ENCODE assay signal across 8 cellular contexts in the genomic region with DNA sequence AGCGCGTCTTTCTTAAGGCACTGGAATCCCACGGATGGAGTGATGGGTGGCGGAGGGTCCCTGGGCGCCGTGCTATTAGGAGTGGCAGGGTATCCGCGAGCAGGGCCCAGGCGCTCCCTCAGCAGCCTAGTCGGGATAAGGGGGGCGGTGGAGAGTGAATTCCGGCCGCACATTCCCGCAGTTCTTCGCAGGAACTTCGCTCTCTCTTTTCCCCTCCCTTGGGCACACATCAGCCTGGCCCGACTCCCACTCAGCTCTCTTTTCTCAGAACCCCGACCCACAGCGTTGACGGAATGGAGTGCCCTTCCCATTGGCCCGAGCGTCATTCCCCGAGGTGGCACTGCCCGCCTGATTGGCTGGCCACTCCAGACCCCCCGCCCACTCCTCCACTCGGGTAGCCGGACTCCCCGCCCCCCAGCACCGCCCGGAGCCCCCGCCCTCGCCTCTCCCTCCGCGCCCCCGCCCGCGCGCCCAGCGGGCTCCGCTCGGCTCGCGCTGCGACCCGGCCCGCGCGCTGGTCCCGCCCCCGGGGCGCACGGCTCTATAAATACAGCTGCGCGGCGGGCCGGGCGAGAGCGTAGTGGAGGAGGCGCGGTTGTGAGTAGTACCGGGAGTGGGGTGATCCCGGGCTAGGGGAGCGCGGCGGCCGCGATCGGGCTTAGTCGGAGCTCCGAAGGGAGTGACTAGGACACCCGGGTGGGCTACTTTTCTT. TPM values are rescaled to one million over a fixed set of nuclear protein-coding genes. Genes with fewer than 3 reads are reported as not detected.
DNase-seq lines count a peak whose midpoint lies in the region; ATAC-seq and TF ChIP-seq lines count a peak whose summit lies in the region.

A gene with protein sequence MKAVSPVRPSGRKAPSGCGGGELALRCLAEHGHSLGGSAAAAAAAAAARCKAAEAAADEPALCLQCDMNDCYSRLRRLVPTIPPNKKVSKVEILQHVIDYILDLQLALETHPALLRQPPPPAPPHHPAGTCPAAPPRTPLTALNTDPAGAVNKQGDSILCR (plus strand): TSS at position 572 of the 712 bp plus-strand sequence. CDS start 385 bp downstream, outside the sequence.

- DNase-seq in A172 (ENCODE audit: low spot score): peak; percentile 61
- DNase-seq in H9: peak; percentile 97
- peak; percentile 95 for DNase-seq in T1000 (lab: John Stamatoyannopoulos, UW)
- peak; percentile 94 for DNase-seq in foreskin melanocyte
- peak; percentile 98 for DNase-seq in nephron progenitor cell
- DNase-seq in KBM-7: no peak
- no peak for DNase-seq in CD4-positive, alpha-beta T cell

- no CpG with 5 or more reads among the region's 71 CpGs for WGBS in H9 (ENCODE audit: extremely low coverage, insufficient read length, low lambda C conversion rate)

- H3K27me3 Mint-ChIP-seq in H9 (ENCODE audit: low read depth): peaks cover 22% of the 10 kb centered on the region
- peaks cover 5% of the 10 kb centered on the region for H3K27me3 Mint-ChIP-seq in nephron progenitor cell (ENCODE audit: low read depth, poor library complexity)
- H3K27me3 Mint-ChIP-seq in CD4-positive, alpha-beta T cell: peaks cover 79% of the 10 kb centered on the region

- in situ Hi-C loops in KBM-7 (cut with MboI; ENCODE audit: low pct_unique_long_range_greater_than_20kb, low sequenced_read_pairs): no loop called here

- H3K4ac ChIP-seq in H9 (ENCODE audit: low read depth, low read length): no peak within 1 kb of the TSS

- no peak within 1 kb of the TSS for H4K91ac ChIP-seq in H9 (ENCODE audit: insufficient read length, low read depth, low read length)

- no peak within 1 kb of the TSS for H2BK12ac ChIP-seq in H9 (ENCODE audit: insufficient read length, low read depth, low read length)

- no peak within 1 kb of the TSS for H3K56ac ChIP-seq in H9 (ENCODE audit: insufficient read length, low read depth, low read length)

- peaks cover 2% of the 10 kb centered on the region; the same call in 1 of the 2 replicates for H3K27me3 ChIP-seq in H9 (ENCODE audit: insufficient read depth, low read length)
- H3K27me3 ChIP-seq in CD4-positive, alpha-beta T cell (ENCODE audit: control insufficient read depth, insufficient read depth, low read length): peaks cover 36% of the 10 kb centered on the region

- H4K5ac ChIP-seq in H9 (ENCODE audit: insufficient read length, low read depth, low read length): no peak within 1 kb of the TSS

- no peak within 1 kb of the TSS for H3K27ac ChIP-seq in H9 (ENCODE audit: insufficient read length, low read depth, low read length)
- no peak within 1 kb of the TSS for H3K27ac ChIP-seq in CD4-positive, alpha-beta T cell (ENCODE audit: low read depth, low read length)

- no peaks in the 10 kb centered on the region for H4K20me1 ChIP-seq in H9 (ENCODE audit: control insufficient read depth, insufficient read depth, insufficient read length)

- H3K4me1 ChIP-seq in H9 (ENCODE audit: insufficient read depth, low read length): peaks cover 2% of the 10 kb centered on the region; the same call in 1 of the 2 replicates

- H3K4me2 ChIP-seq in H9 (ENCODE audit: insufficient read depth, insufficient read length, low read length): peak within 1 kb of the TSS; percentile 71

- peak within 1 kb of the TSS; percentile 20 for H3K18ac ChIP-seq in H9 (ENCODE audit: insufficient read length, low read depth, low read length)

- no peak within 1 kb of the TSS for H3T11ph ChIP-seq in H9 (ENCODE audit: low read length)

- H3K27ac Mint-ChIP-seq in H9 (peak within 1 kb of the TSS; percentile 86 to 96 (median 88); a peak in 5 of 7 replicates), nephron progenitor cell (peak within 1 kb of the TSS; percentile 98)
- no peak within 1 kb of the TSS for H3K27ac Mint-ChIP-seq in CD4-positive, alpha-beta T cell

- H3K9me3 ChIP-seq in H9 (ENCODE audit: control insufficient read depth, low read depth, low read length): no peaks in the 10 kb centered on the region
- H3K9me3 ChIP-seq in CD4-positive, alpha-beta T cell (ENCODE audit: control insufficient read depth, low read length): no peaks in the 10 kb centered on the region

- CTCF ChIA-PET in CD4-positive, alpha-beta T cell (lab: Charles Lee): no interaction called here

- peak within 1 kb of the TSS; percentile 84 for H3K14ac ChIP-seq in H9 (ENCODE audit: insufficient read depth, low read length)

- no peak within 1 kb of the TSS for H2AK5ac ChIP-seq in H9 (ENCODE audit: insufficient read length, low read length)

- H3K4me3 Mint-ChIP-seq in H9 (peak within 1 kb of the TSS; percentile 78 to 90), nephron progenitor cell (peak within 1 kb of the TSS; percentile 91)
- no peak within 1 kb of the TSS for H3K4me3 Mint-ChIP-seq in CD4-positive, alpha-beta T cell

- H3K23me2 ChIP-seq in H9 (ENCODE audit: insufficient read length, low read depth, low read length, poor library complexity, severe bottlenecking): peaks cover 3% of the 10 kb centered on the region

- no peak for TF ChIP-seq CTCF in H9 (conservative IDR thresholded peaks at IDR 0.05)
- TF ChIP-seq CTCF in nephron progenitor cell (IDR thresholded peaks at IDR 0.05): no peak
- no peak for TF ChIP-seq CTCF in CD4-positive, alpha-beta T cell (IDR thresholded peaks at IDR 0.05)

- no peak within 1 kb of the TSS for H2BK120ac ChIP-seq in H9 (ENCODE audit: low read depth, low read length, poor library complexity, severe bottlenecking)

- H3K23ac ChIP-seq in H9 (ENCODE audit: insufficient read length, low read depth, low read length): no peak within 1 kb of the TSS

- no peak within 1 kb of the TSS for H2BK15ac ChIP-seq in H9 (ENCODE audit: low read depth, low read length)

- no peak within 1 kb of the TSS for H2AFZ ChIP-seq in H9 (ENCODE audit: low read length)

- intact Hi-C loops in CD4-positive, alpha-beta T cell (cut with DNase I, micrococcal nuclease): no loop called here

- H3K36me3 Mint-ChIP-seq in H9 (ENCODE audit: insufficient read depth in 1 of 3, low read depth in 3 of 3) (peaks cover 0 to 21% (median 15%) of the 10 kb centered on the region in 3 experiments; a peak in 4 of 7 replicates), nephron progenitor cell (ENCODE audit: low read depth) (peaks cover 21% of the 10 kb centered on the region)
- H3K36me3 Mint-ChIP-seq in CD4-positive, alpha-beta T cell (ENCODE audit: low read depth): no peaks in the 10 kb centered on the region

- POLR2A ChIA-PET in CD4-positive, alpha-beta T cell (lab: Charles Lee): no interaction called here

- no peaks in the 10 kb centered on the region for H3K79me1 ChIP-seq in H9 (ENCODE audit: insufficient read depth, low read depth, low read length, poor library complexity, severe bottlenecking)

- no peaks in the 10 kb centered on the region for H3K79me2 ChIP-seq in H9 (ENCODE audit: insufficient read depth, low read length)

- peak within 1 kb of the TSS; percentile 34 for H3K9ac ChIP-seq in H9 (ENCODE audit: extremely low read depth, insufficient read length, low read length)

- H2BK20ac ChIP-seq in H9 (ENCODE audit: low read depth, low read length, poor library complexity, severe bottlenecking): no peak within 1 kb of the TSS

- no peak within 1 kb of the TSS for H4K8ac ChIP-seq in H9 (replicated peaks; ENCODE audit: insufficient read length, low read depth, low read length)

- H2BK5ac ChIP-seq in H9 (ENCODE audit: insufficient read length, low read length): no peak within 1 kb of the TSS

- peaks cover 36 to 38% of the 10 kb centered on the region in 2 experiments for H3K4me1 Mint-ChIP-seq in H9
- H3K4me1 Mint-ChIP-seq in nephron progenitor cell: peaks cover 59% of the 10 kb centered on the region
- H3K4me1 Mint-ChIP-seq in CD4-positive, alpha-beta T cell (ENCODE audit: low read depth): peaks cover 6% of the 10 kb centered on the region

- H3K9me3 Mint-ChIP-seq in H9 (peaks cover 0 to 6% of the 10 kb centered on the region in 2 experiments; a peak in 3 of 5 replicates), nephron progenitor cell (no peaks in the 10 kb centered on the region)
- no peaks in the 10 kb centered on the region for H3K9me3 Mint-ChIP-seq in CD4-positive, alpha-beta T cell

- ATAC-seq in CD4-positive, alpha-beta T cell (ENCODE audit: poor library complexity): no peak
- ATAC-seq in HG02623 (IDR thresholded peaks at IDR 0.05; ENCODE audit: unreplicated experiment): no peak

RNA-seq across cellular contexts. Expression of the gene that starts here (rescaled TPM):
- total RNA-seq in A172 (2014; rRNA removed; shearing (Covaris generic)): 0.22 and 3.8 TPM in 2 replicates
- 14.0 and 15.0 TPM in 2 replicates for total RNA-seq in H9 (2021)
- total RNA-seq in CD4-positive, alpha-beta T cell: not detected

Comparison
In these comparisons a context has a peak if more than half of its experiments do, and no peak if none do; other contexts are left out.
1. DNase-seq: peak in A172 (single experiment), H9 (single experiment), T1000 (single experiment), foreskin melanocyte (single experiment) and nephron progenitor cell (single experiment); none in KBM-7 (single experiment) and CD4-positive, alpha-beta T cell (0 of 10).